Comparison of ENCODE assay signal across 1 cellular context in the genomic region with DNA sequence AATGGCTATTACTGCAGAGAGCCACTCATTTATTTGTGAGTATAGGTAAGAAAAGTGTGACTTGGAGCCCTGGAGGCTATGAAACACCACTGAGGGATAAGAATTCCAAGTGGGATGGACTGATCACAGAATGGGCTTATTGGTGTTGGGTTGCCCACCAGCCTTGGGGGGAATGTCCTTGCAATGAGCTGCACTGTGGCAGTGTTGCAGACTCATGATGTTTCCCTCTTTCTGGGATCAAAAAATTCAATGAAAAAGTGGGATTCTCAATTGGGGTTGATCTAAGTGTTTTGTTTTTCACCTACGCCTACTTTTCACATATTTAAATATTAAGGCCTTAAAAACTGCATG.
TF ChIP-seq lines count a peak whose summit lies in the region.

No MANE protein-coding gene starts in this region.

TF ChIP-seq in H1, 55 proteins besides CTCF, POLR2A, EP300 and RAD21 (continued from another document):
- TF ChIP-seq, protein P1, sequence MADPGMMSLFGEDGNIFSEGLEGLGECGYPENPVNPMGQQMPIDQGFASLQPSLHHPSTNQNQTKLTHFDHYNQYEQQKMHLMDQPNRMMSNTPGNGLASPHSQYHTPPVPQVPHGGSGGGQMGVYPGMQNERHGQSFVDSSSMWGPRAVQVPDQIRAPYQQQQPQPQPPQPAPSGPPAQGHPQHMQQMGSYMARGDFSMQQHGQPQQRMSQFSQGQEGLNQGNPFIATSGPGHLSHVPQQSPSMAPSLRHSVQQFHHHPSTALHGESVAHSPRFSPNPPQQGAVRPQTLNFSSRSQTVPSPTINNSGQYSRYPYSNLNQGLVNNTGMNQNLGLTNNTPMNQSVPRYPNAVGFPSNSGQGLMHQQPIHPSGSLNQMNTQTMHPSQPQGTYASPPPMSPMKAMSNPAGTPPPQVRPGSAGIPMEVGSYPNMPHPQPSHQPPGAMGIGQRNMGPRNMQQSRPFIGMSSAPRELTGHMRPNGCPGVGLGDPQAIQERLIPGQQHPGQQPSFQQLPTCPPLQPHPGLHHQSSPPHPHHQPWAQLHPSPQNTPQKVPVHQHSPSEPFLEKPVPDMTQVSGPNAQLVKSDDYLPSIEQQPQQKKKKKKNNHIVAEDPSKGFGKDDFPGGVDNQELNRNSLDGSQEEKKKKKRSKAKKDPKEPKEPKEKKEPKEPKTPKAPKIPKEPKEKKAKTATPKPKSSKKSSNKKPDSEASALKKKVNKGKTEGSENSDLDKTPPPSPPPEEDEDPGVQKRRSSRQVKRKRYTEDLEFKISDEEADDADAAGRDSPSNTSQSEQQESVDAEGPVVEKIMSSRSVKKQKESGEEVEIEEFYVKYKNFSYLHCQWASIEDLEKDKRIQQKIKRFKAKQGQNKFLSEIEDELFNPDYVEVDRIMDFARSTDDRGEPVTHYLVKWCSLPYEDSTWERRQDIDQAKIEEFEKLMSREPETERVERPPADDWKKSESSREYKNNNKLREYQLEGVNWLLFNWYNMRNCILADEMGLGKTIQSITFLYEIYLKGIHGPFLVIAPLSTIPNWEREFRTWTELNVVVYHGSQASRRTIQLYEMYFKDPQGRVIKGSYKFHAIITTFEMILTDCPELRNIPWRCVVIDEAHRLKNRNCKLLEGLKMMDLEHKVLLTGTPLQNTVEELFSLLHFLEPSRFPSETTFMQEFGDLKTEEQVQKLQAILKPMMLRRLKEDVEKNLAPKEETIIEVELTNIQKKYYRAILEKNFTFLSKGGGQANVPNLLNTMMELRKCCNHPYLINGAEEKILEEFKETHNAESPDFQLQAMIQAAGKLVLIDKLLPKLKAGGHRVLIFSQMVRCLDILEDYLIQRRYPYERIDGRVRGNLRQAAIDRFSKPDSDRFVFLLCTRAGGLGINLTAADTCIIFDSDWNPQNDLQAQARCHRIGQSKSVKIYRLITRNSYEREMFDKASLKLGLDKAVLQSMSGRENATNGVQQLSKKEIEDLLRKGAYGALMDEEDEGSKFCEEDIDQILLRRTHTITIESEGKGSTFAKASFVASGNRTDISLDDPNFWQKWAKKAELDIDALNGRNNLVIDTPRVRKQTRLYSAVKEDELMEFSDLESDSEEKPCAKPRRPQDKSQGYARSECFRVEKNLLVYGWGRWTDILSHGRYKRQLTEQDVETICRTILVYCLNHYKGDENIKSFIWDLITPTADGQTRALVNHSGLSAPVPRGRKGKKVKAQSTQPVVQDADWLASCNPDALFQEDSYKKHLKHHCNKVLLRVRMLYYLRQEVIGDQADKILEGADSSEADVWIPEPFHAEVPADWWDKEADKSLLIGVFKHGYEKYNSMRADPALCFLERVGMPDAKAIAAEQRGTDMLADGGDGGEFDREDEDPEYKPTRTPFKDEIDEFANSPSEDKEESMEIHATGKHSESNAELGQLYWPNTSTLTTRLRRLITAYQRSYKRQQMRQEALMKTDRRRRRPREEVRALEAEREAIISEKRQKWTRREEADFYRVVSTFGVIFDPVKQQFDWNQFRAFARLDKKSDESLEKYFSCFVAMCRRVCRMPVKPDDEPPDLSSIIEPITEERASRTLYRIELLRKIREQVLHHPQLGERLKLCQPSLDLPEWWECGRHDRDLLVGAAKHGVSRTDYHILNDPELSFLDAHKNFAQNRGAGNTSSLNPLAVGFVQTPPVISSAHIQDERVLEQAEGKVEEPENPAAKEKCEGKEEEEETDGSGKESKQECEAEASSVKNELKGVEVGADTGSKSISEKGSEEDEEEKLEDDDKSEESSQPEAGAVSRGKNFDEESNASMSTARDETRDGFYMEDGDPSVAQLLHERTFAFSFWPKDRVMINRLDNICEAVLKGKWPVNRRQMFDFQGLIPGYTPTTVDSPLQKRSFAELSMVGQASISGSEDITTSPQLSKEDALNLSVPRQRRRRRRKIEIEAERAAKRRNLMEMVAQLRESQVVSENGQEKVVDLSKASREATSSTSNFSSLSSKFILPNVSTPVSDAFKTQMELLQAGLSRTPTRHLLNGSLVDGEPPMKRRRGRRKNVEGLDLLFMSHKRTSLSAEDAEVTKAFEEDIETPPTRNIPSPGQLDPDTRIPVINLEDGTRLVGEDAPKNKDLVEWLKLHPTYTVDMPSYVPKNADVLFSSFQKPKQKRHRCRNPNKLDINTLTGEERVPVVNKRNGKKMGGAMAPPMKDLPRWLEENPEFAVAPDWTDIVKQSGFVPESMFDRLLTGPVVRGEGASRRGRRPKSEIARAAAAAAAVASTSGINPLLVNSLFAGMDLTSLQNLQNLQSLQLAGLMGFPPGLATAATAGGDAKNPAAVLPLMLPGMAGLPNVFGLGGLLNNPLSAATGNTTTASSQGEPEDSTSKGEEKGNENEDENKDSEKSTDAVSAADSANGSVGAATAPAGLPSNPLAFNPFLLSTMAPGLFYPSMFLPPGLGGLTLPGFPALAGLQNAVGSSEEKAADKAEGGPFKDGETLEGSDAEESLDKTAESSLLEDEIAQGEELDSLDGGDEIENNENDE (IDR thresholded peaks at IDR 0.05; ENCODE audit: insufficient replicate concordance, low read length) = no peak
TF ChIP-seq in H1: peak in this region for 0.
